22 cellular contexts compared by ENCODE assay signal in genomic region chr2:233402346-233402745, GRCh38. TPM values are rescaled to one million over a fixed set of nuclear protein-coding genes. Genes with fewer than 3 reads are reported as not detected.
DNase-seq lines count a peak whose midpoint lies in the region; ATAC-seq and TF ChIP-seq lines count a peak whose summit lies in the region.
"Had no signal": no experiment of that assay in that cellular context is flagged by ENCODE, and none has a peak within 500 bp of the region (broad histone marks: within the 10 kb centered on the region; RNA-seq: fewer than 3 reads in every experiment).

No MANE protein-coding gene starts in this region.

- no peaks in the 10 kb centered on the region for H3K27me3 Mint-ChIP-seq in activated naive CD4-positive, alpha-beta T cell treated with anti-CD3 and anti-CD28 coated beads for 36 hours (ENCODE audit: low read depth)
- no peaks in the 10 kb centered on the region for H3K27me3 Mint-ChIP-seq in activated naive CD8-positive, alpha-beta T cell
- no peaks in the 10 kb centered on the region for H3K27me3 Mint-ChIP-seq in stimulated activated naive CD8-positive, alpha-beta T cell treated with anti-CD3 and anti-CD28 coated beads, Interleukin-15, amount 100 ng/mL, for 72 hours
- H3K27me3 Mint-ChIP-seq: activated CD4-positive, alpha-beta T cell treated with anti-CD3 and anti-CD28 coated beads, Interleukin-2, amount 10 ng/mL, durations not matched to agents 24 days and 14 days had no signal

- H2AFZ ChIP-seq in GM23248 (no peak overlapping the region), osteoblast (ENCODE audit: low read length) (no peak overlapping the region)

- H3K36me3 Mint-ChIP-seq in activated naive CD4-positive, alpha-beta T cell treated with anti-CD3 and anti-CD28 coated beads for 36 hours (ENCODE audit: low read depth), result peaks cover 7% of the 10 kb centered on the region
- peaks cover 2% of the 10 kb centered on the region for H3K36me3 Mint-ChIP-seq in activated naive CD8-positive, alpha-beta T cell

- peak overlapping the region; percentile 7 for H3K27ac Mint-ChIP-seq in activated naive CD4-positive, alpha-beta T cell treated with anti-CD3 and anti-CD28 coated beads for 36 hours
- H3K27ac Mint-ChIP-seq in activated naive CD8-positive, alpha-beta T cell, result peak overlapping the region; percentile 85
- peak overlapping the region; percentile 21 to 28 for H3K27ac Mint-ChIP-seq in stimulated activated naive CD8-positive, alpha-beta T cell treated with anti-CD3 and anti-CD28 coated beads, Interleukin-15, amount 100 ng/mL, for 72 hours
- H3K27ac Mint-ChIP-seq: activated CD4-positive, alpha-beta T cell treated with anti-CD3 and anti-CD28 coated beads, Interleukin-2, amount 10 ng/mL, durations not matched to agents 24 days and 14 days had no signal

- H3K9me3 Mint-ChIP-seq in activated naive CD4-positive, alpha-beta T cell treated with anti-CD3 and anti-CD28 coated beads for 36 hours, result no peaks in the 10 kb centered on the region
- no peaks in the 10 kb centered on the region for H3K9me3 Mint-ChIP-seq in activated naive CD8-positive, alpha-beta T cell (ENCODE audit: low read depth)
- H3K9me3 Mint-ChIP-seq in stimulated activated naive CD8-positive, alpha-beta T cell treated with anti-CD3 and anti-CD28 coated beads, Interleukin-15, amount 100 ng/mL, for 72 hours, result no peaks in the 10 kb centered on the region
- H3K9me3 Mint-ChIP-seq: activated CD4-positive, alpha-beta T cell treated with anti-CD3 and anti-CD28 coated beads, Interleukin-2, amount 10 ng/mL, durations not matched to agents 24 days and 14 days had no signal

- CTCF ChIA-PET in activated naive CD4-positive, alpha-beta T cell treated with anti-CD3 and anti-CD28 coated beads for 36 hours (lab: Charles Lee), result interaction anchor here (1.1 to 10.3 kb wide), 6 partner anchors 12 to 452 kb away, joined by 3 to 207 read pairs (median 5); partner anchors contain the start of gene HJURP

- in situ Hi-C loops in GM23248 (cut with MboI), result no loop called here

- H3K4me2 ChIP-seq in GM23248 (ENCODE audit: unreplicated experiment), result no peak overlapping the region
- no peak overlapping the region for H3K4me2 ChIP-seq in osteoblast (ENCODE audit: insufficient read depth, low read length)

- H3K9ac ChIP-seq in mucosa of stomach (ENCODE audit: low read length), result peak overlapping the region; percentile 26
- H3K9ac ChIP-seq in GM23248, result no peak overlapping the region

- H3K27ac ChIP-seq in GM23248 (no peak overlapping the region), osteoblast (ENCODE audit: low read depth, low read length) (no peak overlapping the region)
- H3K27ac ChIP-seq: breast epithelium, C4-2B, heart left ventricle, left ventricle myocardium inferior, right lobe of liver had no signal

- H4K20me1 ChIP-seq in GM23248 (ENCODE audit: insufficient read depth), result no peaks in the 10 kb centered on the region
- no peaks in the 10 kb centered on the region for H4K20me1 ChIP-seq in osteoblast (ENCODE audit: insufficient read depth, low read length)

- no peaks in the 10 kb centered on the region for H3K36me3 ChIP-seq in mucosa of stomach (ENCODE audit: control insufficient read depth, insufficient read depth, low read length)
- no peaks in the 10 kb centered on the region for H3K36me3 ChIP-seq in GM23248 (ENCODE audit: low read depth)
- no peaks in the 10 kb centered on the region for H3K36me3 ChIP-seq in osteoblast (ENCODE audit: insufficient read depth, low read length)
- H3K36me3 ChIP-seq: breast epithelium, right lobe of liver had no signal

- no peak overlapping the region for H3K4me3 Mint-ChIP-seq in activated naive CD4-positive, alpha-beta T cell treated with anti-CD3 and anti-CD28 coated beads for 36 hours
- H3K4me3 Mint-ChIP-seq in activated naive CD8-positive, alpha-beta T cell, result peak overlapping the region; percentile 5
- H3K4me3 Mint-ChIP-seq in stimulated activated naive CD8-positive, alpha-beta T cell treated with anti-CD3 and anti-CD28 coated beads, Interleukin-15, amount 100 ng/mL, for 72 hours, result no peak overlapping the region
- H3K4me3 Mint-ChIP-seq: activated CD4-positive, alpha-beta T cell treated with anti-CD3 and anti-CD28 coated beads, Interleukin-2, amount 10 ng/mL, durations not matched to agents 24 days and 14 days had no signal

- no peak for DNase-seq in activated naive CD4-positive, alpha-beta T cell treated with anti-CD3 and anti-CD28 coated beads for 36 hours
- no peak for DNase-seq in activated naive CD4-positive, alpha-beta T cell treated with Interleukin-2 at 50 U/mL for 16 hours
- no peak for DNase-seq in stimulated activated naive CD8-positive, alpha-beta T cell treated with anti-CD3 and anti-CD28 coated beads, Interleukin-15, amount 100 ng/mL, for 72 hours
- DNase-seq in GM23248, result no peak
- no peak for DNase-seq in osteoblast (ENCODE audit: insufficient read length, low spot score, missing footprints)
- DNase-seq in medulla oblongata (ENCODE audit: extremely low spot score), result no peak
- DNase-seq: ACHN; activated CD4-positive, alpha-beta T cell treated with anti-CD3 and anti-CD28 coated beads, Interleukin-2, amount 10 ng/mL, durations not matched to agents 24 days and 14 days; GDM1; GOT3; heart left ventricle; left ventricle myocardium inferior; NCI-H748 treated with DMSO at 0.1 percent for 48 hours; occipital lobe; right lobe of liver; SHP77; stimulated activated CD4-positive, alpha-beta T cell treated with anti-CD3 and anti-CD28 coated beads, Interleukin-15, amount 100 ng/mL, for 24 hours had no signal

- H3K4me3 ChIP-seq in mucosa of stomach (ENCODE audit: low read length) (no peak overlapping the region), GM23248 (no peak overlapping the region), osteoblast (ENCODE audit: insufficient read depth, low read length) (no peak overlapping the region)
- H3K4me3 ChIP-seq: breast epithelium, heart left ventricle, K562, left ventricle myocardium inferior, right lobe of liver had no signal

- no peak for TF ChIP-seq CTCF in osteoblast (IDR thresholded peaks at IDR 0.05; ENCODE audit: extremely low read depth, low read depth, low read length)

- intact Hi-C loops in activated naive CD4-positive, alpha-beta T cell treated with anti-CD3 and anti-CD28 coated beads for 36 hours (cut with micrococcal nuclease), result loop anchor here (5.0 kb wide), 2 partner anchors 50 to 135 kb away; partner anchors contain the start of gene DGKD

- H3K9me3 ChIP-seq in mucosa of stomach (ENCODE audit: control insufficient read depth, low read length), result no peaks in the 10 kb centered on the region
- H3K9me3 ChIP-seq in GM23248 (ENCODE audit: low read depth), result no peaks in the 10 kb centered on the region
- H3K9me3 ChIP-seq in osteoblast (ENCODE audit: low read depth, low read length), result no peaks in the 10 kb centered on the region
- H3K9me3 ChIP-seq: breast epithelium, heart left ventricle, left ventricle myocardium inferior, right lobe of liver had no signal

- ATAC-seq in stimulated activated naive CD8-positive, alpha-beta T cell treated with anti-CD3 and anti-CD28 coated beads, Interleukin-15, amount 100 ng/mL, for 72 hours, result peak; percentile 21
- ATAC-seq: heart left ventricle, K562, right lobe of liver had no signal

- peaks cover 56% of the 10 kb centered on the region for H3K4me1 Mint-ChIP-seq in activated naive CD4-positive, alpha-beta T cell treated with anti-CD3 and anti-CD28 coated beads for 36 hours (ENCODE audit: low read depth)
- peaks cover 81% of the 10 kb centered on the region for H3K4me1 Mint-ChIP-seq in activated naive CD8-positive, alpha-beta T cell (ENCODE audit: low read depth)
- peaks cover 81% of the 10 kb centered on the region for H3K4me1 Mint-ChIP-seq in stimulated activated naive CD8-positive, alpha-beta T cell treated with anti-CD3 and anti-CD28 coated beads, Interleukin-15, amount 100 ng/mL, for 72 hours

- H3K27me3 ChIP-seq in mucosa of stomach (ENCODE audit: control insufficient read depth, insufficient read depth, low read length) (no peaks in the 10 kb centered on the region), GM23248 (replicated peaks; ENCODE audit: insufficient read depth) (no peaks in the 10 kb centered on the region), osteoblast (ENCODE audit: insufficient read depth, low read length) (no peaks in the 10 kb centered on the region)
- H3K27me3 ChIP-seq: breast epithelium, heart left ventricle, right lobe of liver had no signal

- no peaks in the 10 kb centered on the region for H3K9me2 ChIP-seq in GM23248 (ENCODE audit: insufficient read depth)

- no peaks in the 10 kb centered on the region for H3F3A ChIP-seq in GM23248 (ENCODE audit: insufficient read depth)

- WGBS in GM23248 (ENCODE audit: low coverage in 1 of 2, low lambda C conversion rate in 2 of 2, missing lambda C conversion rate in 2 of 2), 2 experiments, result 93 to 95% methylated on average over 5 of the region's 5 CpGs

- H3K4me1 ChIP-seq in mucosa of stomach (ENCODE audit: control insufficient read depth, insufficient read depth, low read length), result peaks cover 34% of the 10 kb centered on the region
- no peaks in the 10 kb centered on the region for H3K4me1 ChIP-seq in GM23248 (ENCODE audit: insufficient read depth)
- H3K4me1 ChIP-seq in osteoblast (ENCODE audit: insufficient read depth, low read length), result peaks cover 2% of the 10 kb centered on the region
- H3K4me1 ChIP-seq: breast epithelium had no signal

- H3K79me2 ChIP-seq in GM23248 (ENCODE audit: insufficient read depth), result no peaks in the 10 kb centered on the region
- H3K79me2 ChIP-seq in osteoblast (ENCODE audit: insufficient read depth, low read length), result no peaks in the 10 kb centered on the region

RNA-seq across cellular contexts. Expression of gene DGKD, which starts 48.1 kb away (rescaled TPM):
- total RNA-seq in activated naive CD4-positive, alpha-beta T cell treated with anti-CD3 and anti-CD28 coated beads for 36 hours, result 10 to 100 TPM; 68.9 to 72.3 TPM
- total RNA-seq in GM23248 (2014; rRNA removed; shearing (Covaris generic)), result 4.0 and 5.1 TPM in 2 replicates
- 2.7 and 3.9 TPM in 2 replicates for polyA plus RNA-seq in GM23248 (2016; fragmentation: Nextera tagmentation; extraction: Ambion mirVana)
- 6.5 TPM in 2 replicates for total RNA-seq in osteoblast

Comparison
In these comparisons a context has a peak if more than half of its experiments do, and no peak if none do; other contexts are left out.
1. H3K27ac Mint-ChIP-seq: peak in every context shown above with its lines; median percentile 85 in activated naive CD8-positive, alpha-beta T cell; 24 in stimulated activated naive CD8-positive, alpha-beta T cell treated with anti-CD3 and anti-CD28 coated beads, Interleukin-15, amount 100 ng/mL, for 72 hours; 7 in activated naive CD4-positive, alpha-beta T cell treated with anti-CD3 and anti-CD28 coated beads for 36 hours.